9 cellular contexts compared by ENCODE assay signal in genomic region chr1:18856435-18856834, GRCh38. TPM values are rescaled to one million over a fixed set of nuclear protein-coding genes. Genes with fewer than 3 reads are reported as not detected.
"Had no signal": no experiment of that assay in that cellular context is flagged by ENCODE, and none has a peak within 500 bp of the region (broad histone marks: within the 10 kb centered on the region; RNA-seq: fewer than 3 reads in every experiment).

No MANE protein-coding gene starts in this region.

- H3K4me3 Mint-ChIP-seq: IgD-negative memory B cell had no signal

- H3K4me2 ChIP-seq: KMS-11 had no signal

- H3K9ac ChIP-seq: KMS-11 had no signal

- H3K27ac ChIP-seq: HL-60, KMS-11 had no signal

- FAIRE-seq: HTR-8/SVneo had no signal

- H3K9me3 Mint-ChIP-seq: IgD-negative memory B cell had no signal

- H3K36me3 Mint-ChIP-seq: IgD-negative memory B cell had no signal

- H3K27ac Mint-ChIP-seq: IgD-negative memory B cell had no signal

- H3K4me1 Mint-ChIP-seq: IgD-negative memory B cell had no signal

- DNase-seq: IMR-90, KBM-7, KG1 had no signal

RNA-seq across cellular contexts. Expression of gene TAS1R2, which starts 3.0 kb away (rescaled TPM):
- total RNA-seq: HT-29, HT1080, IMR-90 had no signal
- polyA plus RNA-seq: IgD-negative memory B cell, IMR-90 had no signal
